ENCODE assay signal across 17 cellular contexts in genomic region chr18:80213173-80213572, GRCh38. TPM values are rescaled to one million over a fixed set of nuclear protein-coding genes. Genes with fewer than 3 reads are reported as not detected.
DNase-seq lines count a peak whose midpoint lies in the region; ATAC-seq and TF ChIP-seq lines count a peak whose summit lies in the region.
"Had no signal": no experiment of that assay in that cellular context is flagged by ENCODE, and none has a peak within 500 bp of the region (broad histone marks: within the 10 kb centered on the region; RNA-seq: fewer than 3 reads in every experiment).

No MANE protein-coding gene starts in this region.

- H3K36me3 Mint-ChIP-seq in HFFc6 (ENCODE audit: low read depth) (no peaks in the 10 kb centered on the region), neural crest cell (ENCODE audit: low read depth) (peaks cover 9% of the 10 kb centered on the region)
- H3K36me3 Mint-ChIP-seq: IgD-negative memory B cell had no signal

- no peaks in the 10 kb centered on the region for H3K9me3 ChIP-seq in testis
- H3K9me3 ChIP-seq: tibial artery had no signal

- DNase-seq in HFFc6: no peak
- no peak for DNase-seq in neural crest cell (ENCODE audit: low read depth, low spot score)
- DNase-seq in stimulated activated CD4-positive, alpha-beta T cell treated with anti-CD3 and anti-CD28 coated beads, Interleukin-15, amount 100 ng/mL, for 24 hours: no peak
- no peak for DNase-seq in DMS 273 treated with DMSO at 0.1 percent for 48 hours (lab: John Stamatoyannopoulos, UW)
- no peak for DNase-seq in AG20443 (ENCODE audit: low spot score)
- DNase-seq in testis: no peak
- DNase-seq: CD4-positive, alpha-beta T cell; cerebellar nuclear complex; left ventricle myocardium superior; NCI-H1694 treated with DMSO at 0.1 percent for 48 hours; NCI-H524 treated with DMSO at 0.1 percent for 48 hours; tibial artery had no signal

- no peak overlapping the region for H3K27ac ChIP-seq in testis
- H3K27ac ChIP-seq: skin epidermis, tibial artery had no signal

- no peaks in the 10 kb centered on the region for H3K27me3 ChIP-seq in testis
- H3K27me3 ChIP-seq: tibial artery had no signal

- H3K9me3 Mint-ChIP-seq in HFFc6: no peaks in the 10 kb centered on the region
- H3K9me3 Mint-ChIP-seq in neural crest cell: peaks cover 4% of the 10 kb centered on the region

- H3K36me3 ChIP-seq in testis (ENCODE audit: low read depth, missing control alignments): no peaks in the 10 kb centered on the region
- H3K36me3 ChIP-seq: tibial artery had no signal

- TF ChIP-seq CTCF in HFFc6 (IDR thresholded peaks at IDR 0.05) (no peak), neural crest cell (conservative IDR thresholded peaks at IDR 0.05) (no peak), testis (IDR thresholded peaks at IDR 0.05) (no peak)

- H3K4me1 Mint-ChIP-seq in HFFc6 (ENCODE audit: low read depth): peaks cover 7% of the 10 kb centered on the region
- H3K4me1 Mint-ChIP-seq in neural crest cell: peaks cover 33% of the 10 kb centered on the region

- H3K27ac Mint-ChIP-seq in HFFc6 (no peak overlapping the region), neural crest cell (ENCODE audit: unreplicated experiment) (peak overlapping the region; percentile 64)
- H3K27ac Mint-ChIP-seq: CD4-positive, alpha-beta T cell; IgD-negative memory B cell had no signal

- peaks cover 5% of the 10 kb centered on the region for H3K4me1 ChIP-seq in testis
- H3K4me1 ChIP-seq: tibial artery had no signal

- WGBS in testis, 2 donors: 90 to 93% methylated on average over 2 of the region's 2 CpGs

- H3K4me3 ChIP-seq in testis: no peak overlapping the region
- H3K4me3 ChIP-seq: skin epidermis, tibial artery had no signal

- TF ChIP-seq POLR2A in testis (IDR thresholded peaks at IDR 0.05): no peak

- ATAC-seq in GM19023 (IDR thresholded peaks at IDR 0.05; ENCODE audit: unreplicated experiment) (peak; percentile 50), HG03432 (IDR thresholded peaks at IDR 0.05; ENCODE audit: unreplicated experiment) (peak; percentile 60)
- ATAC-seq: left ventricle myocardium superior, Right ventricle myocardium inferior had no signal

- H3K27me3 Mint-ChIP-seq in HFFc6 (ENCODE audit: insufficient read depth) (peaks cover 14% of the 10 kb centered on the region), neural crest cell (ENCODE audit: low read depth) (no peaks in the 10 kb centered on the region)

- H3K4me3 Mint-ChIP-seq in HFFc6: peak overlapping the region; percentile 37
- no peak overlapping the region for H3K4me3 Mint-ChIP-seq in neural crest cell
- H3K4me3 Mint-ChIP-seq: CD4-positive, alpha-beta T cell; IgD-negative memory B cell had no signal

- intact Hi-C loops in testis (cut with DNase I; ENCODE audit: low total_unique reads): no loop called here

RNA-seq across cellular contexts. Expression of gene PARD6G, which starts 34.1 kb away (rescaled TPM):
- total RNA-seq in HFFc6 (2021; fragmentation: NEBNext Ultra II Directional; extraction: Animal tissue kit (Norgen Biotek cat#: 25700)): under 1 TPM; 0.34 to 0.66 (median 0.50) TPM
- total RNA-seq in neural crest cell (28.0 and 28.3 TPM in 2 replicates), testis (1 to 10 TPM; 5.3 to 7.5 TPM)
- 3.0 TPM for polyA plus RNA-seq in testis (ENCODE audit: insufficient read depth, low read depth, low replicate concordance)
- polyA plus RNA-seq: IgD-negative memory B cell had no signal
